Comparison of ENCODE assay signal across 26 cellular contexts in genomic region chr7:102225025-102225424, GRCh38.
"Had no signal": no experiment of that assay in that cellular context is flagged by ENCODE, and none has a peak within 500 bp of the region (broad histone marks: within the 10 kb centered on the region; RNA-seq: fewer than 3 reads in every experiment).

No MANE protein-coding gene starts in this region.

- H3K9me3 Mint-ChIP-seq: immature natural killer cell; naive thymus-derived CD4-positive, alpha-beta T cell; stimulated activated memory B cell treated with anti-CD40 and anti-IgM and Interleukin-4, amounts not matched to agents 10 μg/mL and 1 μg/mL and 100 μg/mL, for 72 hours; stimulated activated naive CD8-positive, alpha-beta T cell treated with anti-CD3 and anti-CD28 coated beads, Interleukin-15, amount 100 ng/mL, for 72 hours had no signal

- ATAC-seq: heart left ventricle; left colon; left lung; mucosa of descending colon; naive thymus-derived CD4-positive, alpha-beta T cell; right lobe of liver; stimulated activated naive CD8-positive, alpha-beta T cell treated with anti-CD3 and anti-CD28 coated beads, Interleukin-15, amount 100 ng/mL, for 72 hours; upper lobe of right lung had no signal

- H3K4me1 ChIP-seq: heart left ventricle, left lung, right atrium auricular region, right lobe of liver, tibial nerve, upper lobe of right lung, uterus had no signal

- H3K27ac ChIP-seq: heart left ventricle, left lung, ovary, right atrium auricular region, right lobe of liver, tibial nerve, upper lobe of right lung, uterus had no signal

- H3K36me3 ChIP-seq: ovary, uterus had no signal

- DNase-seq: heart left ventricle; hypothalamus; immature natural killer cell; kidney; left colon; left lung; mesendoderm; midbrain; mucosa of descending colon; naive thymus-derived CD4-positive, alpha-beta T cell; ovary; right lobe of liver; stimulated activated CD4-positive, alpha-beta T cell treated with anti-CD3 and anti-CD28 coated beads, Interleukin-1b, Interleukin-23, amount 100 ng/mL, for 48 hours; stimulated activated CD4-positive, alpha-beta T cell treated with anti-CD3 and anti-CD28 coated beads, Interleukin-2, amount 100 ng/mL, for 48 hours; stimulated activated CD4-positive, alpha-beta T cell treated with anti-CD3 and anti-CD28 coated beads, Interleukin-4, amount 100 ng/mL, for 4 hours; stimulated activated CD8-positive, alpha-beta memory T cell treated with anti-CD3 and anti-CD28 coated beads, Interleukin-4, amount 100 ng/mL, for 48 hours; stimulated activated naive CD4-positive, alpha-beta T cell treated with Interleukin-2 at 50 U/mL for 16 hours; stimulated activated naive CD8-positive, alpha-beta T cell treated with anti-CD3 and anti-CD28 coated beads, Interleukin-15, amount 100 ng/mL, for 72 hours; substantia nigra; upper lobe of right lung; uterus had no signal

- H3K4me1 Mint-ChIP-seq: stimulated activated memory B cell treated with anti-CD40 and anti-IgM and Interleukin-4, amounts not matched to agents 10 μg/mL and 1 μg/mL and 100 μg/mL, for 72 hours; stimulated activated naive CD8-positive, alpha-beta T cell treated with anti-CD3 and anti-CD28 coated beads, Interleukin-15, amount 100 ng/mL, for 72 hours had no signal

- H3K9me3 ChIP-seq: heart left ventricle, left lung, mucosa of descending colon, ovary, right atrium auricular region, right lobe of liver, tibial nerve, upper lobe of right lung, uterus had no signal

- H3K4me3 ChIP-seq: heart left ventricle, left lung, lung, mucosa of descending colon, ovary, right atrium auricular region, right lobe of liver, smooth muscle cell, tibial nerve, upper lobe of right lung, uterus had no signal

- H3K27ac Mint-ChIP-seq: naive thymus-derived CD4-positive, alpha-beta T cell; stimulated activated memory B cell treated with anti-CD40 and anti-IgM and Interleukin-4, amounts not matched to agents 10 μg/mL and 1 μg/mL and 100 μg/mL, for 72 hours had no signal

- H3K27me3 ChIP-seq: heart left ventricle, left lung, ovary, right atrium auricular region, right lobe of liver, tibial nerve, upper lobe of right lung, uterus had no signal

- H3K27me3 Mint-ChIP-seq: naive thymus-derived CD4-positive, alpha-beta T cell; stimulated activated memory B cell treated with anti-CD40 and anti-IgM and Interleukin-4, amounts not matched to agents 10 μg/mL and 1 μg/mL and 100 μg/mL, for 72 hours; stimulated activated naive CD8-positive, alpha-beta T cell treated with anti-CD3 and anti-CD28 coated beads, Interleukin-15, amount 100 ng/mL, for 72 hours had no signal

- H3K4me3 Mint-ChIP-seq: immature natural killer cell; naive thymus-derived CD4-positive, alpha-beta T cell; stimulated activated memory B cell treated with anti-CD40 and anti-IgM and Interleukin-4, amounts not matched to agents 10 μg/mL and 1 μg/mL and 100 μg/mL, for 72 hours; stimulated activated naive CD8-positive, alpha-beta T cell treated with anti-CD3 and anti-CD28 coated beads, Interleukin-15, amount 100 ng/mL, for 72 hours had no signal
